1 cellular context compared by ENCODE assay signal in genomic region chr16:4307215-4308037, GRCh38.
TF ChIP-seq lines count a peak whose summit lies in the region.

No MANE protein-coding gene starts in this region.

TF ChIP-seq in GM12878, 131 proteins besides CTCF, POLR2A, EP300 and RAD21 (continues in another document):
- TF ChIP-seq IKZF2 (IDR thresholded peaks at IDR 0.05), result peak in 1 of 2 experiments; percentile 27; a peak in 2 of 4 replicates
- TF ChIP-seq ELK1 (IDR thresholded peaks at IDR 0.05; ENCODE audit: low read depth, low read length), result peak; percentile 79; the same call in 1 of the 2 replicates
- no peak for TF ChIP-seq ZNF274 (IDR thresholded peaks at IDR 0.05; ENCODE audit: insufficient read depth, insufficient read length)
- no peak for TF ChIP-seq PKNOX1 (IDR thresholded peaks at IDR 0.05)
- TF ChIP-seq HDGF (IDR thresholded peaks at IDR 0.05), result no peak
- no peak for TF ChIP-seq NRF1 (conservative IDR thresholded peaks at IDR 0.05; ENCODE audit: low read depth, low read length)
- peak; percentile 87 for TF ChIP-seq RELB (IDR thresholded peaks at IDR 0.05; ENCODE audit: low read depth)
- TF ChIP-seq POU2F2 (IDR thresholded peaks at IDR 0.05; ENCODE audit: borderline replicate concordance, low read depth, low read length), result no peak
- no peak for TF ChIP-seq BCL3 (IDR thresholded peaks at IDR 0.05; ENCODE audit: borderline replicate concordance, insufficient read depth, low read depth, low read length, poor library complexity, severe bottlenecking)
- peak; percentile 48; the same call in 1 of the 2 replicates for TF ChIP-seq PML (IDR thresholded peaks at IDR 0.05; ENCODE audit: low read length)
- TF ChIP-seq MTA2 (IDR thresholded peaks at IDR 0.05; ENCODE audit: low read depth), result no peak
- no peak for TF ChIP-seq CUX1 (IDR thresholded peaks at IDR 0.05; ENCODE audit: insufficient replicate concordance, low read depth, low read length)
- 0 out of 2 replicates have a peak, but pooled peaks have one; percentile 13 for TF ChIP-seq IRF4 (IDR thresholded peaks at IDR 0.05; ENCODE audit: low read depth, low read length)
- TF ChIP-seq RFX5 (IDR thresholded peaks at IDR 0.05; ENCODE audit: low read depth, low read length), result no peak
- peak; percentile 39 for TF ChIP-seq MEF2B (IDR thresholded peaks at IDR 0.05; ENCODE audit: partially characterized antibody, poor library complexity, severe bottlenecking)
- 0 out of 2 replicates have a peak, but pooled peaks have one; percentile 10 for TF ChIP-seq BCL11A (IDR thresholded peaks at IDR 0.05; ENCODE audit: low read depth, low read length)
- peak; percentile 39; the same call in 1 of the 2 replicates for TF ChIP-seq ZNF24 (IDR thresholded peaks at IDR 0.05)
- 0 out of 2 replicates have a peak, but pooled peaks have one; percentile 56 for TF ChIP-seq SMARCA5 (IDR thresholded peaks at IDR 0.05)
- TF ChIP-seq KDM1A (IDR thresholded peaks at IDR 0.05; ENCODE audit: borderline replicate concordance), result no peak
- TF ChIP-seq MXI1 (IDR thresholded peaks at IDR 0.05; ENCODE audit: low read depth, low read length), result no peak; the same call in 1 of the 2 replicates
- TF ChIP-seq ETV6 (conservative IDR thresholded peaks at IDR 0.05 in 1 of 2, IDR thresholded peaks at IDR 0.05 in 1 of 2; ENCODE audit: borderline replicate concordance in 1 of 2, low read depth in 1 of 2), result 0 out of 4 replicates have a peak, but pooled peaks of 1 of the 2 experiments have one; percentile 11
- TF ChIP-seq HCFC1 (IDR thresholded peaks at IDR 0.05; ENCODE audit: low read length), result peak; percentile 37; the same call in 1 of the 2 replicates
- TF ChIP-seq PAX8 (IDR thresholded peaks at IDR 0.05), result no peak
- peak; percentile 35; the same call in 1 of the 2 replicates for TF ChIP-seq NFXL1 (IDR thresholded peaks at IDR 0.05; ENCODE audit: borderline replicate concordance)
- peak; percentile 72 for TF ChIP-seq ZNF687 (IDR thresholded peaks at IDR 0.05)
- TF ChIP-seq HDAC6 (IDR thresholded peaks at IDR 0.05; ENCODE audit: unreplicated experiment), result no peak
- TF ChIP-seq SPI1 (IDR thresholded peaks at IDR 0.05; ENCODE audit: borderline replicate concordance, insufficient read depth, low read depth, low read length), result peak; percentile 81
- no peak for TF ChIP-seq CHD1 (IDR thresholded peaks at IDR 0.05; ENCODE audit: low read depth, low read length)
- TF ChIP-seq SP1 (IDR thresholded peaks at IDR 0.05; ENCODE audit: low read depth, low read length), result peak; percentile 59
- TF ChIP-seq SIN3A (IDR thresholded peaks at IDR 0.05; ENCODE audit: low read depth, low read length), result 0 out of 2 replicates have a peak, but pooled peaks have one; percentile 48
- peak; percentile 62; the same call in 1 of the 2 replicates for TF ChIP-seq GABPA (IDR thresholded peaks at IDR 0.05; ENCODE audit: low read depth)
- peak; percentile 98 for TF ChIP-seq BACH1 (IDR thresholded peaks at IDR 0.05; ENCODE audit: borderline replicate concordance)
- peak; percentile 85 for TF ChIP-seq RELA (IDR thresholded peaks at IDR 0.05; ENCODE audit: borderline replicate concordance, partially characterized antibody)
- peak; percentile 54; the same call in 1 of the 2 replicates for TF ChIP-seq TBL1XR1 (IDR thresholded peaks at IDR 0.05; ENCODE audit: low read depth, low read length)
- peak; percentile 75; the same call in 1 of the 2 replicates for TF ChIP-seq ZNF217 (IDR thresholded peaks at IDR 0.05)
- peak; percentile 47 for TF ChIP-seq MLLT1 (IDR thresholded peaks at IDR 0.05)
- TF ChIP-seq MYC (IDR thresholded peaks at IDR 0.05; ENCODE audit: insufficient read depth, insufficient read length, insufficient replicate concordance, low read length, severe bottlenecking), result no peak
- no peak for TF ChIP-seq ATF3 (IDR thresholded peaks at IDR 0.05; ENCODE audit: borderline replicate concordance, extremely low read depth, low read depth, low read length)
- peak; percentile 75; the same call in 1 of the 2 replicates for TF ChIP-seq DPF2 (IDR thresholded peaks at IDR 0.05)
- TF ChIP-seq GATAD2B (conservative IDR thresholded peaks at IDR 0.05; ENCODE audit: low read depth), result peak; percentile 63; the same call in 1 of the 2 replicates
- no peak for TF ChIP-seq JUNB (IDR thresholded peaks at IDR 0.05)
- no peak for TF ChIP-seq TCF7 (IDR thresholded peaks at IDR 0.05; ENCODE audit: borderline replicate concordance)
- TF ChIP-seq EED (IDR thresholded peaks at IDR 0.05; ENCODE audit: low read depth), result 0 out of 2 replicates have a peak, but pooled peaks have one; percentile 39
- TF ChIP-seq POLR2AphosphoS5 (IDR thresholded peaks at IDR 0.05; ENCODE audit: low read length), result peak; percentile 79
- TF ChIP-seq SIX5 (IDR thresholded peaks at IDR 0.05; ENCODE audit: low read depth, low read length, severe bottlenecking), result no peak
- TF ChIP-seq FOS (IDR thresholded peaks at IDR 0.05; ENCODE audit: borderline replicate concordance, extremely low read depth, insufficient read length), result no peak
- TF ChIP-seq ASH2L (IDR thresholded peaks at IDR 0.05; ENCODE audit: borderline replicate concordance, low read depth), result no peak; the same call in 1 of the 2 replicates
- peak; percentile 73; the same call in 1 of the 2 replicates for TF ChIP-seq ZNF207 (IDR thresholded peaks at IDR 0.05; ENCODE audit: borderline replicate concordance)
- TF ChIP-seq LARP7 (IDR thresholded peaks at IDR 0.05), result peak; percentile 67; the same call in 1 of the 2 replicates
- TF ChIP-seq TAF1 (IDR thresholded peaks at IDR 0.05; ENCODE audit: borderline replicate concordance, low read depth, low read length), result peak; percentile 72; the same call in 1 of the 2 replicates
- TF ChIP-seq CREB1 (IDR thresholded peaks at IDR 0.05; ENCODE audit: low read depth), result peak; percentile 82
- TF ChIP-seq STAT3 (IDR thresholded peaks at IDR 0.05; ENCODE audit: low read depth, low read length), result no peak
- TF ChIP-seq NR2F1 (conservative IDR thresholded peaks at IDR 0.05), result peak; percentile 94
